In the genomic region with DNA sequence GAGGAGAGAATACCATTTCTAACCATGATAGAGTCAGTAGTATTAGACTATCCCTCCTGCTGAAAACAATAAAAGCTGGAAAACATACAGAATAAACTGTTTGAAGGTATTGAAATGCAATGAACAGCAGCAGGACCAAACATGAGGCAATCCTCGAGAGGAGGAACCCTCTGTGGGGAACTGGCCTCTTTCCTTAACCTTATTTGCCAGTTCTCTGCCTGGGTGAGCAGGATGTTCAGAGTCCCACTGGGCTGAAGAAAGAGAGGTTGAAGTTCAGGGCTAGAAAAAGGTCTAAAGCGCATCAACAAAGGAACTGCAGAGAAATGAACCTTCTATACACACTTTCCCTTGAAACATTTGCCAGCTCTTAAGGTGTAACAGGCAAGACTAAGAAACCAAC, we compare ENCODE assay signal across 16 cellular contexts.
DNase-seq lines count a peak whose midpoint lies in the region; ATAC-seq and TF ChIP-seq lines count a peak whose summit lies in the region.
"Had no signal": no experiment of that assay in that cellular context is flagged by ENCODE, and none has a peak within 500 bp of the region (broad histone marks: within the 10 kb centered on the region; RNA-seq: fewer than 3 reads in every experiment).

No MANE protein-coding gene starts in this region.

- no peaks in the 10 kb centered on the region for H3K27me3 ChIP-seq in GM23338 (ENCODE audit: insufficient read depth)
- H3K27me3 ChIP-seq in osteoblast (ENCODE audit: insufficient read depth, low read length) = no peaks in the 10 kb centered on the region
- H3K27me3 ChIP-seq: BLaER1 treated with 17β-estradiol and CSF1 and Interleukin-3, amounts not matched to agents 10 nM and 100 nM had no signal

- H3K4me1 ChIP-seq in GM23338 (ENCODE audit: insufficient read depth) = no peaks in the 10 kb centered on the region
- H3K4me1 ChIP-seq in osteoblast (ENCODE audit: insufficient read depth, low read length) = no peaks in the 10 kb centered on the region

- H3K27ac Mint-ChIP-seq in GM23338 = no peak overlapping the region
- H3K27ac Mint-ChIP-seq in activated naive CD8-positive, alpha-beta T cell treated with anti-CD3 and anti-CD28 coated beads for 36 hours = no peak overlapping the region
- H3K27ac Mint-ChIP-seq: B cell; CD8-positive, alpha-beta T cell had no signal

- H3K27me3 Mint-ChIP-seq in GM23338 (ENCODE audit: insufficient read depth, low read depth, poor library complexity) = no peaks in the 10 kb centered on the region
- H3K27me3 Mint-ChIP-seq in activated naive CD8-positive, alpha-beta T cell treated with anti-CD3 and anti-CD28 coated beads for 36 hours = peaks cover 6% of the 10 kb centered on the region

- H4K20me1 ChIP-seq in GM23338 (replicated peaks; ENCODE audit: insufficient read depth) (no peaks in the 10 kb centered on the region), osteoblast (ENCODE audit: insufficient read depth, low read length) (no peaks in the 10 kb centered on the region)
- H4K20me1 ChIP-seq: BLaER1 treated with 17β-estradiol and CSF1 and Interleukin-3, amounts not matched to agents 10 nM and 100 nM had no signal

- H3K4me1 Mint-ChIP-seq in GM23338 = peaks cover 3% of the 10 kb centered on the region; the same call in 2 of the 3 replicates
- H3K4me1 Mint-ChIP-seq in activated naive CD8-positive, alpha-beta T cell treated with anti-CD3 and anti-CD28 coated beads for 36 hours = no peaks in the 10 kb centered on the region
- H3K4me1 Mint-ChIP-seq: B cell had no signal

- H3K4me2 ChIP-seq in GM23338 = no peak overlapping the region
- no peak overlapping the region for H3K4me2 ChIP-seq in osteoblast (ENCODE audit: insufficient read depth, low read length)
- H3K4me2 ChIP-seq: BLaER1 treated with 17β-estradiol and CSF1 and Interleukin-3, amounts not matched to agents 10 nM and 100 nM had no signal

- no peaks in the 10 kb centered on the region for H3K9me3 ChIP-seq in osteoblast (ENCODE audit: low read depth, low read length)
- H3K9me3 ChIP-seq: BLaER1 treated with 17β-estradiol and CSF1 and Interleukin-3, amounts not matched to agents 10 nM and 100 nM had no signal

- TF ChIP-seq CTCF in GM23338 (conservative IDR thresholded peaks at IDR 0.05; ENCODE audit: low read depth in 2 of 2) (no peak), osteoblast (IDR thresholded peaks at IDR 0.05; ENCODE audit: extremely low read depth, low read depth, low read length) (no peak)

- no peaks in the 10 kb centered on the region for H3K79me2 ChIP-seq in GM23338 (replicated peaks; ENCODE audit: insufficient read depth)
- no peaks in the 10 kb centered on the region for H3K79me2 ChIP-seq in osteoblast (ENCODE audit: insufficient read depth, low read length)

- H3K27ac ChIP-seq in GM23338 (ENCODE audit: low read depth) (no peak overlapping the region), osteoblast (ENCODE audit: low read depth, low read length) (no peak overlapping the region)
- H3K27ac ChIP-seq: BLaER1 treated with 17β-estradiol and CSF1 and Interleukin-3, amounts not matched to agents 10 nM and 100 nM had no signal

- no peaks in the 10 kb centered on the region for H3K9me3 Mint-ChIP-seq in GM23338
- peaks cover 2% of the 10 kb centered on the region for H3K9me3 Mint-ChIP-seq in activated naive CD8-positive, alpha-beta T cell treated with anti-CD3 and anti-CD28 coated beads for 36 hours
- H3K9me3 Mint-ChIP-seq: CD8-positive, alpha-beta T cell had no signal

- H3K4me3 ChIP-seq in GM23338 = no peak overlapping the region
- no peak overlapping the region for H3K4me3 ChIP-seq in osteoblast (ENCODE audit: insufficient read depth, low read length)
- H3K4me3 ChIP-seq: BLaER1 treated with 17β-estradiol and CSF1 and Interleukin-3, amounts not matched to agents 10 nM and 100 nM had no signal

- H3K4me3 Mint-ChIP-seq in GM23338 = no peak overlapping the region
- no peak overlapping the region for H3K4me3 Mint-ChIP-seq in activated naive CD8-positive, alpha-beta T cell treated with anti-CD3 and anti-CD28 coated beads for 36 hours
- H3K4me3 Mint-ChIP-seq: B cell; CD8-positive, alpha-beta T cell had no signal

- H3K36me3 Mint-ChIP-seq in GM23338 (ENCODE audit: low read depth) = no peaks in the 10 kb centered on the region
- no peaks in the 10 kb centered on the region for H3K36me3 Mint-ChIP-seq in activated naive CD8-positive, alpha-beta T cell treated with anti-CD3 and anti-CD28 coated beads for 36 hours
- H3K36me3 Mint-ChIP-seq: CD8-positive, alpha-beta T cell had no signal

- H2AFZ ChIP-seq in GM23338 (peak overlapping the region; percentile 84; the same call in 1 of the 2 replicates), osteoblast (ENCODE audit: low read length) (peak overlapping the region; percentile 54)

- DNase-seq in GM23338 (ENCODE audit: low spot score) = no peak
- peak; percentile 1 for DNase-seq in NCI-H69 (lab: John Stamatoyannopoulos, UW)
- DNase-seq in brain pericyte (ENCODE audit: low read depth, low spot score) = peak; percentile 47
- no peak for DNase-seq in osteoblast (ENCODE audit: insufficient read length, low spot score, missing footprints)
- no peak for DNase-seq in NOMO-1 treated with dmso at 0.1 percent for 144 hours (lab: John Stamatoyannopoulos, UW; ENCODE audit: unreplicated experiment)
- no peak for DNase-seq in LoVo (ENCODE audit: low spot score)
- no peak for DNase-seq in activated naive CD8-positive, alpha-beta T cell treated with anti-CD3 and anti-CD28 coated beads for 36 hours
- DNase-seq: Calu3; CD8-positive, alpha-beta T cell; DMS79 treated with DMSO at 0.1 percent for 48 hours; GF-D8; HCEC 1CT; IMR-90 had no signal

- ATAC-seq in GM23338 (no peak), GM21619 (IDR thresholded peaks at IDR 0.05; ENCODE audit: unreplicated experiment) (no peak)
- ATAC-seq: CD8-positive, alpha-beta T cell had no signal

- no peaks in the 10 kb centered on the region for H3F3A ChIP-seq in GM23338 (replicated peaks; ENCODE audit: low read depth)

- 0 out of 2 replicates have a peak, but pooled peaks cover 4% of the 10 kb centered on the region for H3K9me2 ChIP-seq in GM23338 (ENCODE audit: insufficient read depth)

- H3K36me3 ChIP-seq in GM23338 (ENCODE audit: insufficient read depth) (no peaks in the 10 kb centered on the region), osteoblast (ENCODE audit: insufficient read depth, low read length) (no peaks in the 10 kb centered on the region)
- H3K36me3 ChIP-seq: BLaER1 treated with 17β-estradiol and CSF1 and Interleukin-3, amounts not matched to agents 10 nM and 100 nM had no signal

TF ChIP-seq in GM23338, 12 proteins besides CTCF, POLR2A, EP300 and RAD21 (continues in another document):
- no peak for TF ChIP-seq POLR2AphosphoS5 (IDR thresholded peaks at IDR 0.05; ENCODE audit: low read depth)
- no peak for TF ChIP-seq NANOG (IDR thresholded peaks at IDR 0.05; ENCODE audit: borderline replicate concordance)
- no peak for TF ChIP-seq ZNF114 (CRISPR knock-in tag; IDR thresholded peaks at IDR 0.05)
- no peak for TF ChIP-seq EZH2 (IDR thresholded peaks at IDR 0.05; ENCODE audit: low read depth, unreplicated experiment)
- no peak for TF ChIP-seq JUNB (IDR thresholded peaks at IDR 0.05; ENCODE audit: unreplicated experiment)
- no peak for TF ChIP-seq CREB1 (CRISPR knock-in tag; IDR thresholded peaks at IDR 0.05; ENCODE audit: low read depth)
- no peak for TF ChIP-seq STAT1 (IDR thresholded peaks at IDR 0.05; ENCODE audit: unreplicated experiment)
- no peak for TF ChIP-seq EZH2phosphoT487 (IDR thresholded peaks at IDR 0.05; ENCODE audit: unreplicated experiment)

Comparison
In these comparisons a context has a peak if more than half of its experiments do, and no peak if none do; other contexts are left out.
1. DNase-seq: peak in NCI-H69 (single experiment) and brain pericyte (single experiment); none in GM23338 (single experiment), osteoblast (single experiment), NOMO-1 treated with dmso at 0.1 percent for 144 hours (single experiment), LoVo (single experiment) and activated naive CD8-positive, alpha-beta T cell treated with anti-CD3 and anti-CD28 coated beads for 36 hours (single experiment).